In genomic region chr3:131502530-131503327, GRCh38 we compare ENCODE assay signal across 8 cellular contexts. TPM values are rescaled to one million over a fixed set of nuclear protein-coding genes. Genes with fewer than 3 reads are reported as not detected.
A peak's percentile ranks its signal among the peaks of the same experiment; 100 is the strongest.
DNase-seq lines count a peak whose midpoint lies in the region; ATAC-seq and TF ChIP-seq lines count a peak whose summit lies in the region.

MRPL3 (minus strand) TSS chr3:131502971; CDS start chr3:131502821, 150 bp downstream.

- H3K27me3 ChIP-seq in gastroesophageal sphincter (no peaks in the 10 kb centered on the region), neuronal stem cell (ENCODE audit: control insufficient read depth in 3 of 3, insufficient read depth in 3 of 3, low read depth in 1 of 3, low read length in 3 of 3) (peaks cover 0 to 2% (median 0%) of the 10 kb centered on the region in 3 experiments), subcutaneous abdominal adipose tissue (ENCODE audit: control insufficient read depth in 5 of 5, insufficient read depth in 4 of 5, low read length in 5 of 5) (peaks cover 0 to 3% (median 0%) of the 10 kb centered on the region in 5 donors)

- peak within 1 kb of the TSS; percentile 88 for H2AFZ ChIP-seq in neuronal stem cell (ENCODE audit: low read length)

- H4K91ac ChIP-seq in neuronal stem cell (ENCODE audit: low read depth, low read length, poor library complexity), result peak within 1 kb of the TSS; percentile 28

- intact Hi-C loops in activated naive CD4-positive, alpha-beta T cell treated with anti-CD3 and anti-CD28 coated beads for 36 hours (cut with micrococcal nuclease), result loop anchor here (1.0 to 10.0 kb wide), 8 partner anchors 121 to 1160 kb away; partner anchors contain the start of genes ASTE1, DNAJC13, NEK11 and NUDT16

- H3K9me3 ChIP-seq in gastroesophageal sphincter (no peaks in the 10 kb centered on the region), neuronal stem cell (replicated peaks in 1 of 2; ENCODE audit: control insufficient read depth in 2 of 2, insufficient read depth in 1 of 2, low read depth in 1 of 2, low read length in 2 of 2) (no peaks in the 10 kb centered on the region), subcutaneous abdominal adipose tissue (ENCODE audit: control insufficient read depth in 5 of 5, low read length in 5 of 5) (no peaks in the 10 kb centered on the region)

- H3K27ac ChIP-seq in gastroesophageal sphincter, result peak within 1 kb of the TSS; percentile 36 to 85 (median 77)
- peak within 1 kb of the TSS; percentile 13 for H3K27ac ChIP-seq in neuronal stem cell (replicated peaks; ENCODE audit: low read length)
- peak within 1 kb of the TSS; percentile 62 for H3K27ac ChIP-seq in subcutaneous abdominal adipose tissue (ENCODE audit: low read depth, low read length)

- H3K4me3 ChIP-seq in HFF-Myc (replicated peaks; ENCODE audit: low read depth, low read length) (peak within 1 kb of the TSS; percentile 99), gastroesophageal sphincter (peak within 1 kb of the TSS; percentile 76 to 95), neuronal stem cell (ENCODE audit: low read length in 2 of 2) (peak within 1 kb of the TSS; percentile 86 to 99), subcutaneous abdominal adipose tissue (ENCODE audit: low read depth in 1 of 5, low read length in 5 of 5) (peak within 1 kb of the TSS; percentile 95 to 100 (median 99))

- no peak within 1 kb of the TSS for H2BK5ac ChIP-seq in neuronal stem cell (ENCODE audit: low read length)

- H3K4me1 Mint-ChIP-seq in activated naive CD4-positive, alpha-beta T cell treated with anti-CD3 and anti-CD28 coated beads for 36 hours (ENCODE audit: low read depth), result peaks cover 37% of the 10 kb centered on the region

- peak within 1 kb of the TSS; percentile 30 for H3K23ac ChIP-seq in neuronal stem cell (ENCODE audit: low read depth, low read length, poor library complexity)

- H3K4ac ChIP-seq in neuronal stem cell (ENCODE audit: low read length), result no peak within 1 kb of the TSS

- H3K36me3 Mint-ChIP-seq in activated naive CD4-positive, alpha-beta T cell treated with anti-CD3 and anti-CD28 coated beads for 36 hours (ENCODE audit: low read depth), result peaks cover 34% of the 10 kb centered on the region

- H2BK12ac ChIP-seq in neuronal stem cell (ENCODE audit: low read length), result no peak within 1 kb of the TSS

- TF ChIP-seq CTCF in HFF-Myc (IDR thresholded peaks at IDR 0.05; ENCODE audit: low read depth, low read length, missing control alignments) (no peak), gastroesophageal sphincter (IDR thresholded peaks at IDR 0.05) (peak in 1 of 4 experiments; percentile 25)

- no peak within 1 kb of the TSS for H2AK5ac ChIP-seq in neuronal stem cell (ENCODE audit: low read depth, low read length)

- peaks cover 4 to 27% (median 6%) of the 10 kb centered on the region in 3 donors for H3K4me1 ChIP-seq in gastroesophageal sphincter
- H3K4me1 ChIP-seq in neuronal stem cell (ENCODE audit: control insufficient read depth in 2 of 2, insufficient read depth in 1 of 2, low read depth in 1 of 2, low read length in 2 of 2), result peaks cover 2 to 5% of the 10 kb centered on the region in 2 donors
- peaks cover 3 to 29% (median 19%) of the 10 kb centered on the region in 5 donors for H3K4me1 ChIP-seq in subcutaneous abdominal adipose tissue (ENCODE audit: control insufficient read depth in 5 of 5, insufficient read depth in 5 of 5, low read length in 5 of 5)

- peak within 1 kb of the TSS; percentile 96 for H3K18ac ChIP-seq in neuronal stem cell (ENCODE audit: low read length)

- peak within 1 kb of the TSS; percentile 91 for H3K4me3 Mint-ChIP-seq in activated naive CD4-positive, alpha-beta T cell treated with anti-CD3 and anti-CD28 coated beads for 36 hours

- H3K9me3 Mint-ChIP-seq in activated naive CD4-positive, alpha-beta T cell treated with anti-CD3 and anti-CD28 coated beads for 36 hours, result no peaks in the 10 kb centered on the region

- peak within 1 kb of the TSS; percentile 92 for H4K8ac ChIP-seq in neuronal stem cell (ENCODE audit: low read depth, low read length)

- CTCF ChIA-PET in activated naive CD4-positive, alpha-beta T cell treated with anti-CD3 and anti-CD28 coated beads for 36 hours (lab: Charles Lee), result interaction anchor here (0.5 kb wide), 1 partner anchor 527 kb away, joined by 4 read pairs; no protein-coding TSS in a partner anchor

- H3K9ac ChIP-seq in neuronal stem cell (ENCODE audit: low read depth, low read length, poor library complexity), result peak within 1 kb of the TSS; percentile 98
- peak within 1 kb of the TSS; percentile 94 to 99 (median 96) for H3K9ac ChIP-seq in subcutaneous abdominal adipose tissue (ENCODE audit: low read length in 5 of 5)

- H3K27ac Mint-ChIP-seq in activated naive CD4-positive, alpha-beta T cell treated with anti-CD3 and anti-CD28 coated beads for 36 hours, result peak within 1 kb of the TSS; percentile 88

- no peak within 1 kb of the TSS for H2BK15ac ChIP-seq in neuronal stem cell (ENCODE audit: low read length)

- no peak for TF ChIP-seq EP300 in gastroesophageal sphincter (IDR thresholded peaks at IDR 0.05)

- no peak within 1 kb of the TSS for H3K14ac ChIP-seq in neuronal stem cell (ENCODE audit: low read length)

- WGBS in gastroesophageal sphincter (ENCODE audit: low coverage in 1 of 2), 2 donors, result 3 to 16% methylated on average over 5 to 13 of the region's 47 CpGs
- no CpG with 5 or more reads among the region's 47 CpGs for WGBS in neuronal stem cell (ENCODE audit: extremely low coverage in 2 of 2, insufficient read length in 2 of 2, insufficient replicate concordance in 1 of 2), 2 donors

- H3K79me1 ChIP-seq in neuronal stem cell (ENCODE audit: low read depth, low read length), result no peaks in the 10 kb centered on the region

- no peak within 1 kb of the TSS for H2BK120ac ChIP-seq in neuronal stem cell (ENCODE audit: low read depth, low read length)

- peak; percentile 25 to 49 for TF ChIP-seq POLR2A in gastroesophageal sphincter (IDR thresholded peaks at IDR 0.05)

- no peaks in the 10 kb centered on the region for H3K27me3 Mint-ChIP-seq in activated naive CD4-positive, alpha-beta T cell treated with anti-CD3 and anti-CD28 coated beads for 36 hours (ENCODE audit: low read depth)

- peak within 1 kb of the TSS; percentile 85 for H3K4me2 ChIP-seq in neuronal stem cell (ENCODE audit: insufficient read depth, low read length, poor library complexity, severe bottlenecking)

- peaks cover 0 to 29% of the 10 kb centered on the region in 2 donors for H3K36me3 ChIP-seq in gastroesophageal sphincter
- H3K36me3 ChIP-seq in neuronal stem cell (replicated peaks in 1 of 2; ENCODE audit: control insufficient read depth in 2 of 2, insufficient read depth in 2 of 2, low read length in 2 of 2), result peaks cover 4 to 35% of the 10 kb centered on the region in 2 donors
- H3K36me3 ChIP-seq in subcutaneous abdominal adipose tissue (ENCODE audit: control insufficient read depth in 5 of 5, insufficient read depth in 5 of 5, low read length in 5 of 5), result peaks cover 14 to 25% (median 16%) of the 10 kb centered on the region in 5 donors

- ATAC-seq in gastroesophageal sphincter, result peak; percentile 93

- peak; percentile 79 for DNase-seq in GM04504 (ENCODE audit: low read depth)
- peak; percentile 78 for DNase-seq in HFF-Myc (ENCODE audit: extremely low read depth, low read depth)
- DNase-seq in MV-4-11 (lab: John Stamatoyannopoulos, UW), result peak; percentile 84
- DNase-seq in SK-N-DZ (ENCODE audit: low spot score), result peak; percentile 91
- DNase-seq in activated naive CD4-positive, alpha-beta T cell treated with anti-CD3 and anti-CD28 coated beads for 36 hours, result peak; percentile 90
- DNase-seq in neuronal stem cell (ENCODE audit: low spot score), result peak; percentile 75

RNA-seq across cellular contexts. Expression of gene MRPL3, which starts in this region (rescaled TPM):
- polyA plus RNA-seq in SK-N-DZ (2014; cell fraction: cytosol; rRNA removed), result 200 and 211 TPM in 2 replicates
- polyA plus RNA-seq in SK-N-DZ (2014; cell fraction: nucleus; rRNA removed), result 102 TPM in 2 replicates
- total RNA-seq in activated naive CD4-positive, alpha-beta T cell treated with anti-CD3 and anti-CD28 coated beads for 36 hours, result 100 to 1,000 TPM; 151 to 161 TPM
- 10 to 100 TPM; 62.1 to 95.9 (median 85.6) TPM for total RNA-seq in gastroesophageal sphincter
- 109 TPM for polyA plus RNA-seq in neuronal stem cell (2013, experiment 1 of 2)
- 106 TPM for polyA plus RNA-seq in neuronal stem cell (2013, experiment 2 of 2)

Comparison
In these comparisons a context has a peak if more than half of its experiments do, and no peak if none do; other contexts are left out.
1. Peak in every context shown above with its lines: DNase-seq, ATAC-seq, H3K4me3 ChIP-seq and H3K27ac ChIP-seq.
2. H3K27ac ChIP-seq: peak in every context shown above with its lines; median percentile 77 in gastroesophageal sphincter; 62 in subcutaneous abdominal adipose tissue; 13 in neuronal stem cell.